In genomic region chr18:47909484-47909883, GRCh38 we compare ENCODE assay signal across 1 cellular context.
TF ChIP-seq lines count a peak whose summit lies in the region.

No MANE protein-coding gene starts in this region.

TF ChIP-seq in GM23338, 12 proteins besides CTCF, POLR2A, EP300 and RAD21 (continued from another document):
- no peak for TF ChIP-seq JUNB (IDR thresholded peaks at IDR 0.05; ENCODE audit: unreplicated experiment)
- no peak for TF ChIP-seq ETS1 (IDR thresholded peaks at IDR 0.05)
- TF ChIP-seq POLR2AphosphoS5 (IDR thresholded peaks at IDR 0.05; ENCODE audit: low read depth), result no peak
- TF ChIP-seq ZNF114 (CRISPR knock-in tag; IDR thresholded peaks at IDR 0.05), result no peak
- no peak for TF ChIP-seq CREB1 (CRISPR knock-in tag; IDR thresholded peaks at IDR 0.05; ENCODE audit: low read depth)
- no peak for TF ChIP-seq EZH2 (IDR thresholded peaks at IDR 0.05; ENCODE audit: low read depth, unreplicated experiment)
- TF ChIP-seq EZH2phosphoT487 (IDR thresholded peaks at IDR 0.05; ENCODE audit: unreplicated experiment), result no peak
- TF ChIP-seq ZNF462 (CRISPR knock-in tag; IDR thresholded peaks at IDR 0.05), result no peak
- no peak for TF ChIP-seq REST (IDR thresholded peaks at IDR 0.05; ENCODE audit: unreplicated experiment)
- TF ChIP-seq ZNF331 (CRISPR knock-in tag; IDR thresholded peaks at IDR 0.05; ENCODE audit: low read depth), result no peak
TF ChIP-seq in GM23338: peak in this region for 0.
